In the genomic region with DNA sequence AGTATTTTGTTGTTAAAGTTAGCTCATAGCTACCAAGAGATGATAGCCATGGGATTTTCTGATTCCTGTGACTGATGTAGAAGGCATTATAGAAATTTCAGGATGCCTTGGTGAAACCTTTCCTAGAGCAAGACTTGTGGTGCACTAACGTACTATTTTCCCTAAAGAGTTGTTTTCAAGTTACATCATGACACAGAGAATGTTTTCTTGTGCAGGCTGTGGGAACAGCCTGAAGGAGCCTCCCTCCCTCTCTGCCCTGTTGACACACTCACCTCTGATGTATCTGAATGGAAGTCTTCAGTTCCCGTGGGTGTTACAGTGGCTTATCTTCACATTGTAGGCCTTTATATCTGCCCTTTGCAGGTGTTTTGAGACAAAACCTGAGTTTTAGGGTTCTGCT, we compare ENCODE assay signal across 17 cellular contexts.
DNase-seq lines count a peak whose midpoint lies in the region; ATAC-seq, FAIRE-seq and TF ChIP-seq lines count a peak whose summit lies in the region.
"Had no signal": no experiment of that assay in that cellular context is flagged by ENCODE, and none has a peak within 500 bp of the region (broad histone marks: within the 10 kb centered on the region; RNA-seq: fewer than 3 reads in every experiment).

No MANE protein-coding gene starts in this region.

- FAIRE-seq in K562 (lab: Jason Lieb, UNC) = peak; percentile 23
- FAIRE-seq: HepG2 had no signal

- H3K4me3 ChIP-seq in K562 (no peak overlapping the region), fibroblast of pulmonary artery (replicated peaks; ENCODE audit: low read depth, low read length) (no peak overlapping the region), skeletal muscle cell (ENCODE audit: low read depth, low read length) (no peak overlapping the region)
- H3K4me3 ChIP-seq: SJCRH30 had no signal

- no peak for TF ChIP-seq EP300 in K562 (IDR thresholded peaks at IDR 0.05; ENCODE audit: low read length)

- H3K27ac ChIP-seq in K562 (ENCODE audit: extremely low read depth, low read depth, low read length) = no peak overlapping the region
- H3K27ac ChIP-seq: RWPE1, SJCRH30 had no signal

- TF ChIP-seq RAD21 in K562 (CRISPR knock-in tag; conservative IDR thresholded peaks at IDR 0.05 in 1 of 2, IDR thresholded peaks at IDR 0.05 in 1 of 2) = no peak

- intact Hi-C loops in K562 (cut with micrococcal nuclease) = no loop called here

- no peak for TF ChIP-seq CTCF in K562 (IDR thresholded peaks at IDR 0.05 in 2 of 3, conservative IDR thresholded peaks at IDR 0.05 in 1 of 3; ENCODE audit: insufficient read depth in 2 of 3, low read depth in 1 of 3, low read length in 3 of 3)
- no peak for TF ChIP-seq CTCF in fibroblast of pulmonary artery (IDR thresholded peaks at IDR 0.05; ENCODE audit: low read length, missing control alignments)

- peaks cover 9% of the 10 kb centered on the region for H3K9me3 ChIP-seq in K562 (replicated peaks; ENCODE audit: control insufficient read depth, insufficient read depth, low read depth, low read length)
- H3K9me3 ChIP-seq: BE2C had no signal

- POLR2A ChIA-PET in K562 (lab: Yijun Ruan, JAX) = no interaction called here

- no peak overlapping the region for H3K9ac ChIP-seq in K562 (ENCODE audit: insufficient read depth in 1 of 2, low read depth in 2 of 2, low read length in 2 of 2)

- no peak for TF ChIP-seq POLR2A in K562 (conservative IDR thresholded peaks at IDR 0.05)

- H3K9me1 ChIP-seq in K562 (ENCODE audit: control insufficient read depth, insufficient read depth, low read length) = no peaks in the 10 kb centered on the region

- H3K4me1 ChIP-seq in K562 (replicated peaks in 1 of 2; ENCODE audit: control insufficient read depth in 2 of 2, insufficient read depth in 2 of 2, low read length in 2 of 2) = no peaks in the 10 kb centered on the region; a peak in 1 of 5 replicates
- H3K4me1 ChIP-seq: BE2C, SJCRH30 had no signal

- no peaks in the 10 kb centered on the region for H3K79me2 ChIP-seq in K562 (ENCODE audit: control insufficient read depth, insufficient read depth, low read length)

- in situ Hi-C loops in K562 (cut with MboI) = no loop called here

- CTCF ChIA-PET in K562 (lab: Yijun Ruan, JAX; ENCODE audit: low intra/inter-chr PET ratio) = no interaction called here

- no peaks in the 10 kb centered on the region for H4K20me1 ChIP-seq in K562 (replicated peaks; ENCODE audit: control insufficient read depth, insufficient read depth, low read length)

- DNase-seq in EL = peak; percentile 15
- peak in 1 of 4 experiments; percentile 29 for DNase-seq in K562 (ENCODE audit: extremely low read depth in 1 of 4, low spot score in 3 of 4)
- DNase-seq in fibroblast of pulmonary artery (ENCODE audit: low read depth) = peak; percentile 57
- DNase-seq in skeletal muscle cell (ENCODE audit: low read depth) = peak; percentile 65
- DNase-seq in OCI-M1 (lab: John Stamatoyannopoulos, UW) = no peak
- DNase-seq in NCI-H82 treated with DMSO at 0.1 percent for 48 hours (lab: John Stamatoyannopoulos, UW; ENCODE audit: unreplicated experiment) = no peak
- DNase-seq: BE2C; CD8-positive, alpha-beta memory T cell; H7; Kasumi-1; NCI-H1417; NCI-H2029; NCI-H524 treated with DMSO at 0.1 percent for 48 hours; SJCRH30 had no signal

- no peak overlapping the region for H3K4me2 ChIP-seq in K562 (ENCODE audit: insufficient read depth, low read length)

- no peak overlapping the region for H2AFZ ChIP-seq in K562 (ENCODE audit: low read depth, low read length)

- no peaks in the 10 kb centered on the region for H3K27me3 ChIP-seq in K562 (ENCODE audit: control insufficient read depth in 2 of 2, insufficient read depth in 2 of 2, low read length in 2 of 2)
- H3K27me3 ChIP-seq: BE2C, SJCRH30 had no signal

- no TSS peak for BruUV-seq in K562 (replicated peaks; lab: Mats Ljungman, UMichigan)

- 15% methylated on average over 2 of the region's 2 CpGs for WGBS in K562 (ENCODE audit: insufficient coverage, low coverage, missing lambda C conversion rate)

- ATAC-seq in K562 (peak; percentile 49; the same call in 2 of the 3 replicates), HG02852 (IDR thresholded peaks at IDR 0.05; ENCODE audit: unreplicated experiment) (no peak)
- ATAC-seq: HepG2 had no signal

- no peaks in the 10 kb centered on the region for H3K36me3 ChIP-seq in K562 (ENCODE audit: control insufficient read depth, insufficient read depth, low read length)
- H3K36me3 ChIP-seq: BE2C had no signal

TF ChIP-seq in K562, 482 proteins besides CTCF, POLR2A, EP300 and RAD21:
- TF ChIP-seq TCF3 (CRISPR knock-in tag; IDR thresholded peaks at IDR 0.05) = peak; percentile 69
- TF ChIP-seq, protein P1, sequence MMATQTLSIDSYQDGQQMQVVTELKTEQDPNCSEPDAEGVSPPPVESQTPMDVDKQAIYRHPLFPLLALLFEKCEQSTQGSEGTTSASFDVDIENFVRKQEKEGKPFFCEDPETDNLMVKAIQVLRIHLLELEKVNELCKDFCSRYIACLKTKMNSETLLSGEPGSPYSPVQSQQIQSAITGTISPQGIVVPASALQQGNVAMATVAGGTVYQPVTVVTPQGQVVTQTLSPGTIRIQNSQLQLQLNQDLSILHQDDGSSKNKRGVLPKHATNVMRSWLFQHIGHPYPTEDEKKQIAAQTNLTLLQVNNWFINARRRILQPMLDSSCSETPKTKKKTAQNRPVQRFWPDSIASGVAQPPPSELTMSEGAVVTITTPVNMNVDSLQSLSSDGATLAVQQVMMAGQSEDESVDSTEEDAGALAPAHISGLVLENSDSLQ (IDR thresholded peaks at IDR 0.05) = no peak
- TF ChIP-seq RBM25 (IDR thresholded peaks at IDR 0.05; ENCODE audit: low read depth, low read length, severe bottlenecking) = no peak
- no peak for TF ChIP-seq TAF15 (IDR thresholded peaks at IDR 0.05; ENCODE audit: low read depth, low read length)
- TF ChIP-seq CBFA2T2 (conservative IDR thresholded peaks at IDR 0.05) = 0 out of 2 replicates have a peak, but pooled peaks have one; percentile 7
- TF ChIP-seq ARID1B (IDR thresholded peaks at IDR 0.05) = peak; percentile 43; the same call in 1 of the 2 replicates
- no peak for TF ChIP-seq SMAD1 (IDR thresholded peaks at IDR 0.05; ENCODE audit: low read depth, low read length, partially characterized antibody)
- TF ChIP-seq ZNF224 (CRISPR knock-in tag; IDR thresholded peaks at IDR 0.05) = no peak
- TF ChIP-seq, protein P2, sequence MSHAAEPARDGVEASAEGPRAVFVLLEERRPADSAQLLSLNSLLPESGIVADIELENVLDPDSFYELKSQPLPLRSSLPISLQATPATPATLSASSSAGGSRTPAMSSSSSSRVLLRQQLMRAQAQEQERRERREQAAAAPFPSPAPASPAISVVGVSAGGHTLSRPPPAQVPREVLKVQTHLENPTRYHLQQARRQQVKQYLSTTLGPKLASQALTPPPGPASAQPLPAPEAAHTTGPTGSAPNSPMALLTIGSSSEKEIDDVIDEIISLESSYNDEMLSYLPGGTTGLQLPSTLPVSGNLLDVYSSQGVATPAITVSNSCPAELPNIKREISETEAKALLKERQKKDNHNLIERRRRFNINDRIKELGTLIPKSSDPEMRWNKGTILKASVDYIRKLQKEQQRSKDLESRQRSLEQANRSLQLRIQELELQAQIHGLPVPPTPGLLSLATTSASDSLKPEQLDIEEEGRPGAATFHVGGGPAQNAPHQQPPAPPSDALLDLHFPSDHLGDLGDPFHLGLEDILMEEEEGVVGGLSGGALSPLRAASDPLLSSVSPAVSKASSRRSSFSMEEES (CRISPR knock-in tag; IDR thresholded peaks at IDR 0.05) = no peak
- no peak for TF ChIP-seq STAT5A (IDR thresholded peaks at IDR 0.05; ENCODE audit: borderline replicate concordance, low read length)
- TF ChIP-seq, protein P3, sequence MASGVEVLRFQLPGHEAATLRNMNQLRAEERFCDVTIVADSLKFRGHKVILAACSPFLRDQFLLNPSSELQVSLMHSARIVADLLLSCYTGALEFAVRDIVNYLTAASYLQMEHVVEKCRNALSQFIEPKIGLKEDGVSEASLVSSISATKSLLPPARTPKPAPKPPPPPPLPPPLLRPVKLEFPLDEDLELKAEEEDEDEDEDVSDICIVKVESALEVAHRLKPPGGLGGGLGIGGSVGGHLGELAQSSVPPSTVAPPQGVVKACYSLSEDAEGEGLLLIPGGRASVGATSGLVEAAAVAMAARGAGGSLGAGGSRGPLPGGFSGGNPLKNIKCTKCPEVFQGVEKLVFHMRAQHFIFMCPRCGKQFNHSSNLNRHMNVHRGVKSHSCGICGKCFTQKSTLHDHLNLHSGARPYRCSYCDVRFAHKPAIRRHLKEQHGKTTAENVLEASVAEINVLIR (CRISPR knock-in tag; IDR thresholded peaks at IDR 0.05) = no peak
- no peak for TF ChIP-seq NFIX (CRISPR knock-in tag; IDR thresholded peaks at IDR 0.05; ENCODE audit: low read depth)
- TF ChIP-seq MECOM (CRISPR knock-in tag; IDR thresholded peaks at IDR 0.05) = no peak
- TF ChIP-seq TAL1 (IDR thresholded peaks at IDR 0.05) = peak; percentile 19; the same call in 1 of the 2 replicates
- peak; percentile 46; the same call in 1 of the 2 replicates for TF ChIP-seq CBFA2T3 (IDR thresholded peaks at IDR 0.05)
- TF ChIP-seq, protein P4, sequence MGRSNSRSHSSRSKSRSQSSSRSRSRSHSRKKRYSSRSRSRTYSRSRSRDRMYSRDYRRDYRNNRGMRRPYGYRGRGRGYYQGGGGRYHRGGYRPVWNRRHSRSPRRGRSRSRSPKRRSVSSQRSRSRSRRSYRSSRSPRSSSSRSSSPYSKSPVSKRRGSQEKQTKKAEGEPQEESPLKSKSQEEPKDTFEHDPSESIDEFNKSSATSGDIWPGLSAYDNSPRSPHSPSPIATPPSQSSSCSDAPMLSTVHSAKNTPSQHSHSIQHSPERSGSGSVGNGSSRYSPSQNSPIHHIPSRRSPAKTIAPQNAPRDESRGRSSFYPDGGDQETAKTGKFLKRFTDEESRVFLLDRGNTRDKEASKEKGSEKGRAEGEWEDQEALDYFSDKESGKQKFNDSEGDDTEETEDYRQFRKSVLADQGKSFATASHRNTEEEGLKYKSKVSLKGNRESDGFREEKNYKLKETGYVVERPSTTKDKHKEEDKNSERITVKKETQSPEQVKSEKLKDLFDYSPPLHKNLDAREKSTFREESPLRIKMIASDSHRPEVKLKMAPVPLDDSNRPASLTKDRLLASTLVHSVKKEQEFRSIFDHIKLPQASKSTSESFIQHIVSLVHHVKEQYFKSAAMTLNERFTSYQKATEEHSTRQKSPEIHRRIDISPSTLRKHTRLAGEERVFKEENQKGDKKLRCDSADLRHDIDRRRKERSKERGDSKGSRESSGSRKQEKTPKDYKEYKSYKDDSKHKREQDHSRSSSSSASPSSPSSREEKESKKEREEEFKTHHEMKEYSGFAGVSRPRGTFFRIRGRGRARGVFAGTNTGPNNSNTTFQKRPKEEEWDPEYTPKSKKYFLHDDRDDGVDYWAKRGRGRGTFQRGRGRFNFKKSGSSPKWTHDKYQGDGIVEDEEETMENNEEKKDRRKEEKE (IDR thresholded peaks at IDR 0.05; ENCODE audit: borderline replicate concordance in 1 of 2, control insufficient read depth in 1 of 2, low read depth in 2 of 2, low read length in 1 of 2) = no peak

Comparison
In these comparisons a context has a peak if more than half of its experiments do, and no peak if none do; other contexts are left out.
1. DNase-seq: peak in EL (single experiment), fibroblast of pulmonary artery (single experiment) and skeletal muscle cell (single experiment); none in OCI-M1 (single experiment) and NCI-H82 treated with DMSO at 0.1 percent for 48 hours (single experiment).